In the genomic region with DNA sequence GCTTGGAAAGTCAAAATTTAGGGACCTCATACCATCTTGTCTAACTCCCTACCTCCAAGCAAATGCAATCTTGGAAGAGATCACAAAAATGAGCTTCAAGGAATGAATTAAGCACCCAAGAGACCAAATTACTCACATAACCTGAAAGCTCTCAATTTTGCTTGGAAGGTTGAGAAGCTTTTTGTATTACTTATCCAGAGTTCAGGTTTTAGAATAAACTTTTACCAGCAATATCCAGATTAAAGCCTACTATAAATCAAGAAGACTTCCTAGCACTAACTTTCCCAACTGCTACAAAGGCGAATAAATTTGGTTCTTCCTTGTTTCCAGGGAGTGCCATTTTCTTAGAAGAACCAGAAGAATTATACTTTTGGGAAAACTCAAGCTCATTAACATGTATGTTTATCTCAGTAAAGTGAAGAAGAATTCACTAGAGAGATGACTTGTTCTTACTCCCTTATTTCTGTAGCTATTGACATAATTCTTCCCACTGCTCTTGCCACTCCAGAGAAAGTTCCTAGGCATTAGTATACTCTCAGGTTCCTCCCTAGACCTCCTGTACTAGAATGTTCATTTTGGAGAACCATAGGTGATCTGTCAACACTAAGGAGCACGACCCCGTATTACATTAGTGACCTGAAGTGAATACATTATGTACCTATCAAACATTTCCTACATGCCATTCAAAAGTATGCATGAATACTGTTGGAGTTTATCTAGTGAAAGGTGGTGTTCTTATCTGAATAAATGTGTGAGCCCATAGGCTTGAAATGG, we compare ENCODE assay signal across 9 cellular contexts. TPM values are rescaled to one million over a fixed set of nuclear protein-coding genes. Genes with fewer than 3 reads are reported as not detected.
DNase-seq lines count a peak whose midpoint lies in the region; ATAC-seq and TF ChIP-seq lines count a peak whose summit lies in the region.
"Had no signal": no experiment of that assay in that cellular context is flagged by ENCODE, and none has a peak within 500 bp of the region (broad histone marks: within the 10 kb centered on the region; RNA-seq: fewer than 3 reads in every experiment).

No MANE protein-coding gene starts in this region.

- TF ChIP-seq CTCF in AG04449 (IDR thresholded peaks at IDR 0.05; ENCODE audit: insufficient read depth, low read length, missing control alignments): no peak

- peak overlapping the region; percentile 100 for H3K4me3 Mint-ChIP-seq in central memory CD8-positive, alpha-beta T cell
- H3K4me3 Mint-ChIP-seq in naive B cell: peak overlapping the region; percentile 28 to 100 (median 83)

- ATAC-seq in central memory CD8-positive, alpha-beta T cell (replicated peaks; ENCODE audit: extremely low read depth, poor library complexity, severe bottlenecking): no peak
- ATAC-seq in naive B cell (ENCODE audit: low read depth in 2 of 2) (no peak), GM18907 (IDR thresholded peaks at IDR 0.05; ENCODE audit: unreplicated experiment) (no peak), GM18873 (IDR thresholded peaks at IDR 0.05; ENCODE audit: low FRiP score, unreplicated experiment) (no peak)
- ATAC-seq: mucosa of descending colon had no signal

- no peaks in the 10 kb centered on the region for H3K9me3 ChIP-seq in HUES64 (ENCODE audit: insufficient read depth, low read depth, low read length)
- H3K9me3 ChIP-seq: mucosa of descending colon had no signal

- peaks cover 81% of the 10 kb centered on the region for H3K4me1 Mint-ChIP-seq in central memory CD8-positive, alpha-beta T cell
- H3K4me1 Mint-ChIP-seq in naive B cell: peaks cover 47 to 82% (median 74%) of the 10 kb centered on the region in 3 donors

- H3K27ac Mint-ChIP-seq in central memory CD8-positive, alpha-beta T cell (ENCODE audit: low read depth): peak overlapping the region; percentile 100
- H3K27ac Mint-ChIP-seq in naive B cell: peak overlapping the region in 4 of 6 donors; percentile 47 to 100 (median 56)

- peaks cover 49% of the 10 kb centered on the region for H3K4me1 ChIP-seq in HUES64 (ENCODE audit: insufficient read depth, low read length)

- peaks cover 49% of the 10 kb centered on the region for H3K36me3 ChIP-seq in HUES64 (ENCODE audit: insufficient read depth, low read length)

- H3K27ac ChIP-seq in HUES64 (ENCODE audit: low read depth, low read length): no peak overlapping the region

- H3K9me3 Mint-ChIP-seq in central memory CD8-positive, alpha-beta T cell: no peaks in the 10 kb centered on the region
- H3K9me3 Mint-ChIP-seq in naive B cell: peaks cover 0 to 7% (median 0%) of the 10 kb centered on the region in 7 donors

- H3K27me3 ChIP-seq in HUES64 (ENCODE audit: insufficient read depth, low read length): no peaks in the 10 kb centered on the region

- no peak for DNase-seq in AG04449 (ENCODE audit: low read depth, low spot score)
- DNase-seq in central memory CD8-positive, alpha-beta T cell (ENCODE audit: low spot score in 2 of 2): no peak
- DNase-seq in naive B cell: no peak
- no peak for DNase-seq in head of caudate nucleus
- no peak for DNase-seq in DMS114 treated with DMSO at 0.1 percent for 48 hours (lab: John Stamatoyannopoulos, UW; ENCODE audit: unreplicated experiment)
- DNase-seq: mucosa of descending colon had no signal

- 70% methylated on average over 3 of the region's 3 CpGs for WGBS in HUES64

- intact Hi-C loops in head of caudate nucleus (cut with DNase I): no loop called here

- no peak overlapping the region for H3K9ac ChIP-seq in HUES64 (ENCODE audit: low read depth, low read length)

- POLR2A ChIA-PET in AG04449 (lab: Yijun Ruan, JAX): interaction anchor here (0.6 to 2.0 kb wide), 9 partner anchors 9 to 150 kb away, joined by 3 to 9 read pairs (median 4); no protein-coding TSS in a partner anchor

- no peaks in the 10 kb centered on the region for H3K27me3 Mint-ChIP-seq in central memory CD8-positive, alpha-beta T cell
- peaks cover 0 to 5% (median 0%) of the 10 kb centered on the region in 3 donors for H3K27me3 Mint-ChIP-seq in naive B cell

- H3K36me3 Mint-ChIP-seq in central memory CD8-positive, alpha-beta T cell (ENCODE audit: insufficient read depth): peaks cover 40% of the 10 kb centered on the region
- peaks cover 0 to 9% of the 10 kb centered on the region in 2 donors for H3K36me3 Mint-ChIP-seq in naive B cell

- H3K4me3 ChIP-seq in AG04449 (ENCODE audit: low read depth, low read length) (peak overlapping the region; percentile 95), HUES64 (ENCODE audit: low read length) (peak overlapping the region; percentile 96)
- H3K4me3 ChIP-seq: mucosa of descending colon had no signal

- CTCF ChIA-PET in AG04449 (lab: Yijun Ruan, JAX): interaction anchor here (1.0 to 4.3 kb wide), 11 partner anchors 9 to 255 kb away, joined by 3 to 34 read pairs (median 4); no protein-coding TSS in a partner anchor

RNA-seq across cellular contexts. Expression of a gene that starts 3.2 kb away (rescaled TPM):
- polyA plus RNA-seq in HUES64 (2013, experiment 1 of 2): 478 TPM
- polyA plus RNA-seq in HUES64 (2013, experiment 2 of 2): 532 TPM
- 1,000 to 10,000 TPM in 2 of 6 donors, 100 to 1,000 TPM in 4; 800 to 1,508 (median 920) TPM for polyA plus RNA-seq in naive B cell (ENCODE audit: low read depth in 6 of 6)

RNA-seq across cellular contexts. Expression of a gene that starts 18.0 kb away (rescaled TPM):
- not detected for polyA plus RNA-seq in HUES64 (2013, experiment 1 of 2)
- not detected for polyA plus RNA-seq in HUES64 (2013, experiment 2 of 2)
- under 1 TPM in 2 of 6 donors, not detected in 4; 0.41 to 0.66 TPM for polyA plus RNA-seq in naive B cell (ENCODE audit: low read depth in 6 of 6)
